Comparison of ENCODE assay signal across 17 cellular contexts in the genomic region with DNA sequence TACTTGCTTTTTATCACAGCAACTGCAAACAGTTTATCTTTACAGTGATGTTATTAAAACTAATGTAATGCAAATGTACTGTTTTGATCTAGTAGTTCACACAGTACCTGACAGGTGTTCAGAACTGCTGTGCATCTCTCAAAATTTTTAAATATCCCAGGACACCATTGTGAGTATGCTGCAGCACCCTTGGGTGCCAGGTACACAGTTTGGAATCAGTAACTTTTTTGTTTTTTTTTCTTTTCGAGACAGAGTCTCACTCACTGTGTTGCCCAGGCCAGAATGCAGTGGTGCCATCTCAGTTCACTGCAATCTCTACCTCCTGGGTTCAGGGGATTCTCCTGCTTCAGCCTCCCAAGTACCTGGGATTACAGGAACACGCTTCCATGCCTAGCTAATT. TPM values are rescaled to one million over a fixed set of nuclear protein-coding genes. Genes with fewer than 3 reads are reported as not detected.
DNase-seq lines count a peak whose midpoint lies in the region; ATAC-seq, FAIRE-seq and TF ChIP-seq lines count a peak whose summit lies in the region.
"Had no signal": no experiment of that assay in that cellular context is flagged by ENCODE, and none has a peak within 500 bp of the region (broad histone marks: within the 10 kb centered on the region; RNA-seq: fewer than 3 reads in every experiment).

No MANE protein-coding gene starts in this region.

- H4K20me1 ChIP-seq in GM23248 (ENCODE audit: insufficient read depth) (no peaks in the 10 kb centered on the region), IMR-90 (ENCODE audit: insufficient read depth, low read length) (no peaks in the 10 kb centered on the region), GM12878 (ENCODE audit: control insufficient read depth, insufficient read depth) (no peaks in the 10 kb centered on the region), osteoblast (ENCODE audit: insufficient read depth, low read length) (no peaks in the 10 kb centered on the region)

- peaks cover 0 to 12% (median 6%) of the 10 kb centered on the region in 5 donors for H3K27me3 Mint-ChIP-seq in naive thymus-derived CD4-positive, alpha-beta T cell

- no peak overlapping the region for H2BK120ac ChIP-seq in IMR-90 (ENCODE audit: low read depth, low read length)

- dilution Hi-C loops in IMR-90 (cut with HindIII; ENCODE audit: low sequenced_read_pairs, unreplicated experiment): no loop called here

- H2AK9ac ChIP-seq in IMR-90 (replicated peaks; ENCODE audit: low read depth, low read length, poor library complexity): no peak overlapping the region

- TF ChIP-seq RAD21 in IMR-90 (IDR thresholded peaks at IDR 0.05; ENCODE audit: low read length) (no peak), GM12878 (IDR thresholded peaks at IDR 0.05; ENCODE audit: insufficient read depth, low read depth, low read length) (no peak)

- no peak overlapping the region for H2AK5ac ChIP-seq in IMR-90 (ENCODE audit: low read depth, low read length)

- no peak overlapping the region for H3K27ac Mint-ChIP-seq in naive thymus-derived CD4-positive, alpha-beta T cell
- H3K27ac Mint-ChIP-seq: CD8-positive, alpha-beta T cell; GM23338 had no signal

- H3K14ac ChIP-seq in IMR-90 (replicated peaks; ENCODE audit: low read depth, low read length): no peak overlapping the region

- BruUV-seq in IMR-90 (replicated peaks; lab: Mats Ljungman, UMichigan) (no TSS peak), GM12878 (replicated peaks; lab: Mats Ljungman, UMichigan) (no TSS peak)

- no peak overlapping the region for H3K56ac ChIP-seq in IMR-90 (ENCODE audit: extremely low read depth, insufficient read depth, low read length)

- H3K9me3 Mint-ChIP-seq in naive thymus-derived CD4-positive, alpha-beta T cell: peaks cover 0 to 5% (median 0%) of the 10 kb centered on the region in 11 donors
- H3K9me3 Mint-ChIP-seq: CD8-positive, alpha-beta T cell had no signal

- H3K9me1 ChIP-seq in IMR-90 (ENCODE audit: insufficient read depth, low read length): no peaks in the 10 kb centered on the region

- H2AFZ ChIP-seq in GM23248 (peak overlapping the region; percentile 52), IMR-90 (replicated peaks; ENCODE audit: low read length, poor library complexity) (no peak overlapping the region), GM12878 (ENCODE audit: control insufficient read depth, low read depth, low read length) (peak overlapping the region; percentile 16; the same call in 1 of the 2 replicates), osteoblast (ENCODE audit: low read length) (peak overlapping the region; percentile 60)
- H2AFZ ChIP-seq: GM23338 had no signal

- H3K4me1 ChIP-seq in GM23248 (ENCODE audit: insufficient read depth): no peaks in the 10 kb centered on the region
- no peaks in the 10 kb centered on the region for H3K4me1 ChIP-seq in IMR-90 (ENCODE audit: control insufficient read depth, insufficient read depth, low read length)
- H3K4me1 ChIP-seq in GM12878 (ENCODE audit: control insufficient read depth, insufficient read depth, low read length): peaks cover 6% of the 10 kb centered on the region; the same call in 1 of the 2 replicates
- H3K4me1 ChIP-seq in osteoblast (ENCODE audit: insufficient read depth, low read length): peaks cover 9% of the 10 kb centered on the region
- peaks cover 8 to 11% of the 10 kb centered on the region in 2 donors for H3K4me1 ChIP-seq in naive thymus-derived CD4-positive, alpha-beta T cell (ENCODE audit: control insufficient read depth in 2 of 2, insufficient read depth in 2 of 2, low read length in 2 of 2)

- no peak overlapping the region for H3K18ac ChIP-seq in IMR-90 (ENCODE audit: low read depth, low read length)

- no peak overlapping the region for H3K4me2 ChIP-seq in GM23248 (ENCODE audit: unreplicated experiment)
- no peak overlapping the region for H3K4me2 ChIP-seq in IMR-90 (ENCODE audit: low read depth, low read length)
- peak overlapping the region; percentile 38; the same call in 1 of the 2 replicates for H3K4me2 ChIP-seq in GM12878 (ENCODE audit: control insufficient read depth, insufficient read depth)
- H3K4me2 ChIP-seq in osteoblast (ENCODE audit: insufficient read depth, low read length): no peak overlapping the region
- H3K4me2 ChIP-seq: GM23338 had no signal

- H3K36me3 ChIP-seq in GM23248 (ENCODE audit: low read depth) (no peaks in the 10 kb centered on the region), IMR-90 (ENCODE audit: control insufficient read depth, insufficient read depth, low read length) (no peaks in the 10 kb centered on the region), GM12878 (ENCODE audit: control insufficient read depth in 2 of 2, insufficient read depth in 2 of 2, low read length in 1 of 2) (no peaks in the 10 kb centered on the region; a peak in 1 of 4 replicates), osteoblast (ENCODE audit: insufficient read depth, low read length) (no peaks in the 10 kb centered on the region)
- no peaks in the 10 kb centered on the region for H3K36me3 ChIP-seq in naive thymus-derived CD4-positive, alpha-beta T cell (ENCODE audit: control insufficient read depth in 2 of 3, insufficient read depth in 3 of 3, low read length in 3 of 3)

- SMC1A ChIA-PET in GM12878 (lab: Charles Lee; ENCODE audit: uncharacterized antibody, unreplicated experiment): interaction anchor here (2.0 kb wide), 1 partner anchor 10 kb away, joined by 6 read pairs; no protein-coding TSS in a partner anchor

- DNase-seq in GM23248: no peak
- DNase-seq in IMR-90: no peak
- no peak for DNase-seq in GM12878 (ENCODE audit: low read depth, low spot score)
- DNase-seq in osteoblast (ENCODE audit: insufficient read length, low spot score, missing footprints): no peak
- DNase-seq in naive thymus-derived CD4-positive, alpha-beta T cell: no peak
- no peak for DNase-seq in NCI-H2107 treated with DMSO at 0.1 percent for 48 hours (lab: John Stamatoyannopoulos, UW; ENCODE audit: unreplicated experiment)
- DNase-seq: CD8-positive, alpha-beta T cell; COR-L47; DMS153; DMS79 treated with DMSO at 0.1 percent for 48 hours; GF-D8; H9 had no signal

- peak overlapping the region; percentile 61; the same call in 1 of the 2 replicates for H3K23ac ChIP-seq in IMR-90 (ENCODE audit: low read depth, low read length)

- peaks cover 69% of the 10 kb centered on the region for H3K79me2 ChIP-seq in GM23248 (ENCODE audit: insufficient read depth)
- H3K79me2 ChIP-seq in GM12878 (ENCODE audit: control insufficient read depth, insufficient read depth, low read length): peaks cover 63% of the 10 kb centered on the region
- H3K79me2 ChIP-seq in osteoblast (ENCODE audit: insufficient read depth, low read length): peaks cover 68% of the 10 kb centered on the region

- RAD21 ChIA-PET in GM12878 (lab: Charles Lee; ENCODE audit: unreplicated experiment): interaction anchor here (0.7 kb wide), 1 partner anchor 1907 kb away, joined by 5 read pairs; no protein-coding TSS in a partner anchor

- in situ Hi-C loops in GM23248 (cut with MboI) (no loop called here), IMR-90 (cut with MboI; ENCODE audit: low sequenced_read_pairs) (no loop called here), GM12878 (cut with MboI) (no loop called here)

- H3K9ac ChIP-seq in GM23248: no peak overlapping the region
- no peak overlapping the region for H3K9ac ChIP-seq in IMR-90 (ENCODE audit: low read depth, low read length)
- H3K9ac ChIP-seq in GM12878 (ENCODE audit: control insufficient read depth, insufficient read depth, low read length): no peak overlapping the region

- H2BK15ac ChIP-seq in IMR-90 (ENCODE audit: low read depth, low read length): no peak overlapping the region

- H3K36me3 Mint-ChIP-seq in naive thymus-derived CD4-positive, alpha-beta T cell: peaks cover 0 to 1% (median 0%) of the 10 kb centered on the region in 5 donors

- POLR2A ChIA-PET in IMR-90 (lab: Charles Lee; ENCODE audit: unreplicated experiment): no interaction called here
- POLR2A ChIA-PET in GM12878 (lab: Charles Lee): interaction anchor here (0.6 to 0.7 kb wide), 2 partner anchors 248 to 295 kb away, joined by 6 to 9 read pairs; no protein-coding TSS in a partner anchor
- POLR2A ChIA-PET in naive thymus-derived CD4-positive, alpha-beta T cell (lab: Charles Lee): no interaction called here

- peaks cover 7 to 31% (median 17%) of the 10 kb centered on the region in 7 donors for H3K4me1 Mint-ChIP-seq in naive thymus-derived CD4-positive, alpha-beta T cell

- no peak overlapping the region for H3K4ac ChIP-seq in IMR-90 (ENCODE audit: low read depth, low read length)

- peaks cover 9% of the 10 kb centered on the region for H3F3A ChIP-seq in GM23248 (ENCODE audit: insufficient read depth)

- peak overlapping the region; percentile 53; the same call in 1 of the 2 replicates for H4K5ac ChIP-seq in IMR-90 (ENCODE audit: low read depth, low read length)

- H3K4me3 ChIP-seq in GM23248: no peak overlapping the region
- no peak overlapping the region for H3K4me3 ChIP-seq in IMR-90 (ENCODE audit: insufficient read depth, low read depth, low read length)
- H3K4me3 ChIP-seq in GM12878: no peak overlapping the region
- H3K4me3 ChIP-seq in osteoblast (ENCODE audit: insufficient read depth, low read length): no peak overlapping the region
- no peak overlapping the region for H3K4me3 ChIP-seq in naive thymus-derived CD4-positive, alpha-beta T cell (ENCODE audit: low read length)
- H3K4me3 ChIP-seq: GM23338 had no signal

- intact Hi-C loops in IMR-90 (cut with micrococcal nuclease) (no loop called here), GM12878 (cut with micrococcal nuclease; ENCODE audit: unreplicated experiment) (loop anchor here (10.0 kb wide), 2 partner anchors 152 to 278 kb away; partner anchors contain the start of genes BAHD1 and RHOV)
- intact Hi-C loops in naive thymus-derived CD4-positive, alpha-beta T cell (cut with micrococcal nuclease): loop anchor here (10.0 kb wide), 2 partner anchors 298 to 812 kb away; partner anchors contain the start of genes FSIP1 (in 1 of the 2) and VPS18 (in 1 of the 2)

- TF ChIP-seq CTCF in IMR-90 (conservative IDR thresholded peaks at IDR 0.05; ENCODE audit: low read depth, low read length) (no peak), GM12878 (IDR thresholded peaks at IDR 0.05 in 2 of 3, conservative IDR thresholded peaks at IDR 0.05 in 1 of 3; ENCODE audit: control insufficient read depth in 2 of 3, extremely low read depth in 1 of 3, insufficient read depth in 1 of 3, low read depth in 3 of 3, low read length in 3 of 3) (no peak), osteoblast (IDR thresholded peaks at IDR 0.05; ENCODE audit: extremely low read depth, low read depth, low read length) (no peak)

- no peaks in the 10 kb centered on the region for H3K9me2 ChIP-seq in GM23248 (ENCODE audit: insufficient read depth)

- no peak overlapping the region for H2BK5ac ChIP-seq in IMR-90 (ENCODE audit: low read depth, low read length, poor library complexity, severe bottlenecking)

- FAIRE-seq in GM12878 (lab: Jason Lieb, UNC): no peak
- FAIRE-seq: D721Med, HepG2 had no signal

- peaks cover 15 to 42% of the 10 kb centered on the region in 2 experiments for H3K79me1 ChIP-seq in IMR-90 (ENCODE audit: low read depth in 1 of 2, low read length in 2 of 2)

- H3K4me3 Mint-ChIP-seq in naive thymus-derived CD4-positive, alpha-beta T cell: no peak overlapping the region
- H3K4me3 Mint-ChIP-seq: CD14-positive monocyte; CD8-positive, alpha-beta T cell; GM23338; H9 had no signal

- peak overlapping the region in 1 of 2 experiments; percentile 35; a peak in 1 of 4 replicates for H4K8ac ChIP-seq in IMR-90 (ENCODE audit: low read depth in 2 of 2, low read length in 2 of 2)

- H3K9me3 ChIP-seq in GM23248 (ENCODE audit: low read depth) (no peaks in the 10 kb centered on the region), IMR-90 (ENCODE audit: control insufficient read depth, insufficient read depth, low read length) (no peaks in the 10 kb centered on the region), GM12878 (replicated peaks; ENCODE audit: control insufficient read depth, insufficient read depth, low read length) (no peaks in the 10 kb centered on the region; the same call in 2 of the 3 replicates), osteoblast (ENCODE audit: low read depth, low read length) (no peaks in the 10 kb centered on the region)
- no peaks in the 10 kb centered on the region for H3K9me3 ChIP-seq in naive thymus-derived CD4-positive, alpha-beta T cell (ENCODE audit: control insufficient read depth in 2 of 3, low read length in 3 of 3)

- H3K27ac ChIP-seq in GM23248 (no peak overlapping the region), IMR-90 (ENCODE audit: insufficient read depth, low read length) (no peak overlapping the region), GM12878 (ENCODE audit: control insufficient read depth, insufficient read depth) (no peak overlapping the region), osteoblast (ENCODE audit: low read depth, low read length) (no peak overlapping the region)
- no peak overlapping the region for H3K27ac ChIP-seq in naive thymus-derived CD4-positive, alpha-beta T cell (ENCODE audit: low read depth, low read length)

- ATAC-seq in IMR-90 (ENCODE audit: low read depth) (no peak), GM12878 (no peak), GM18858 (IDR thresholded peaks at IDR 0.05; ENCODE audit: unreplicated experiment) (no peak)
- no peak for ATAC-seq in naive thymus-derived CD4-positive, alpha-beta T cell
- ATAC-seq: CD8-positive, alpha-beta T cell; GM23338; HepG2 had no signal

- H3K27me3 ChIP-seq in GM23248 (replicated peaks; ENCODE audit: insufficient read depth) (no peaks in the 10 kb centered on the region), IMR-90 (ENCODE audit: control insufficient read depth, insufficient read depth, low read length) (no peaks in the 10 kb centered on the region), GM12878 (replicated peaks in 1 of 2; ENCODE audit: control insufficient read depth in 2 of 2, insufficient read depth in 2 of 2, low read length in 1 of 2) (no peaks in the 10 kb centered on the region), osteoblast (ENCODE audit: insufficient read depth, low read length) (no peaks in the 10 kb centered on the region)
- no peaks in the 10 kb centered on the region for H3K27me3 ChIP-seq in naive thymus-derived CD4-positive, alpha-beta T cell (ENCODE audit: control insufficient read depth in 2 of 2, insufficient read depth in 2 of 2, low read length in 2 of 2)

- H4K91ac ChIP-seq in IMR-90 (ENCODE audit: insufficient read depth, low read depth, low read length): no peak overlapping the region

- CTCF ChIA-PET in IMR-90 (lab: Yijun Ruan, JAX) (interaction anchor here (0.7 kb wide), 1 partner anchor 33 kb away, joined by 3 read pairs; no protein-coding TSS in a partner anchor), GM12878 (lab: Yijun Ruan, JAX) (interaction anchor here (1.5 kb wide), 1 partner anchor 30 kb away, joined by 4 read pairs; no protein-coding TSS in a partner anchor)
- CTCF ChIA-PET in naive thymus-derived CD4-positive, alpha-beta T cell (lab: Charles Lee): no interaction called here

- no peak overlapping the region for H2BK20ac ChIP-seq in IMR-90 (ENCODE audit: low read depth, low read length)

- TF ChIP-seq EP300 in GM12878 (IDR thresholded peaks at IDR 0.05; ENCODE audit: borderline replicate concordance in 1 of 2, control insufficient read depth in 1 of 2, low read depth in 2 of 2, low read length in 2 of 2): no peak

- WGBS in GM23248 (ENCODE audit: low coverage in 1 of 2, low lambda C conversion rate in 2 of 2, missing lambda C conversion rate in 2 of 2), 2 experiments: 81 to 90% methylated on average over 2 of the region's 2 CpGs
- no CpG with 5 or more reads among the region's 2 CpGs for whole genome bisulfite sequencing in IMR-90 (ENCODE audit: extremely low coverage in 2 of 2, insufficient read length in 1 of 2), 2 experiments
- 100% methylated on average over 2 of the region's 2 CpGs for WGBS in GM12878 (ENCODE audit: insufficient coverage, insufficient replicate concordance, low lambda C conversion rate, missing lambda C conversion rate)

- TF ChIP-seq POLR2A in IMR-90 (IDR thresholded peaks at IDR 0.05; ENCODE audit: low read depth, low read length): no peak
- TF ChIP-seq POLR2A in GM12878 (IDR thresholded peaks at IDR 0.05; ENCODE audit: low read depth, low read length): no peak

RNA-seq across cellular contexts. Expression of gene KNL1, which starts 3.0 kb away (rescaled TPM):
- total RNA-seq in GM23248 (2014; rRNA removed; shearing (Covaris generic)): 14.5 and 19.1 TPM in 2 replicates
- polyA plus RNA-seq in GM23248 (2016; fragmentation: Nextera tagmentation; extraction: Ambion mirVana) (5.7 and 6.4 TPM in 2 replicates), IMR-90 (2012; rRNA removed) (2.2 and 3.1 TPM in 2 replicates), GM12878 (2011; rRNA removed) (44.1 and 73.9 TPM in 2 replicates), GM12878 (2014; fragmentation: Illumina TruSeq; extraction: Trizol) (42.7 and 44.0 TPM in 2 replicates), GM12878 (2014; fragmentation: Nextera tagmentation; extraction: Ambion mirVana) (10 to 100 TPM; 10.9 to 15.8 TPM), GM12878 (2014; rRNA removed) (11.2 and 12.1 TPM in 2 replicates), GM12878 (2016; fragmentation: Nextera tagmentation; extraction: Ambion mirVana) (10 to 100 TPM; 26.3 to 30.5 TPM)
- total RNA-seq in IMR-90 (2012; rRNA removed) (25.1 and 32.5 TPM in 2 replicates), GM12878 (2014; rRNA removed) (31.3 and 41.5 TPM in 2 replicates), GM12878 (2014; rRNA removed; fragmentation: Illumina TruSeq; extraction: Trizol) (55.5 and 58.1 TPM in 2 replicates), GM12878 (2021) (25.7 and 29.3 TPM in 2 replicates), osteoblast (3.5 and 3.6 TPM in 2 replicates)
- polyA plus RNA-seq in IMR-90 (2012; cell fraction: cytosol; rRNA removed): 0.26 and 0.31 TPM in 2 replicates
- polyA plus RNA-seq in IMR-90 (2012; cell fraction: nucleus; rRNA removed; ENCODE audit: low replicate concordance): 0.39 and 3.3 TPM in 2 replicates
- 58.7 and 140 TPM in 2 replicates for total RNA-seq in GM12878 (2013; cell fraction: nucleolus; rRNA removed)
- polyA plus RNA-seq in GM12878 (2011; ENCODE audit: low read depth): 3.3 TPM
- polyA plus RNA-seq in GM12878 (2011; cell fraction: cytosol; rRNA removed): 12.2 and 13.2 TPM in 2 replicates
- polyA plus RNA-seq in GM12878 (2011; cell fraction: nucleus; rRNA removed): 29.8 and 35.3 TPM in 2 replicates
- 7.5 and 7.8 TPM in 2 replicates for polyA plus RNA-seq in GM12878 (2012)
- polyA minus RNA-seq in GM12878 (2011; rRNA and poly(A)+ RNA removed): 43.3 and 73.0 TPM in 2 replicates
- 21.1 and 26.9 TPM in 2 replicates for polyA minus RNA-seq in GM12878 (2011; cell fraction: cytosol; rRNA and poly(A)+ RNA removed)
- polyA minus RNA-seq in GM12878 (2011; cell fraction: nucleus; rRNA and poly(A)+ RNA removed): 29.4 and 43.6 TPM in 2 replicates
- 10 to 100 TPM in 1 of 5 experiments, 1 to 10 TPM in 2, under 1 TPM in 2; 0.16 to 41.5 (median 1.7) TPM for total RNA-seq in naive thymus-derived CD4-positive, alpha-beta T cell
- under 1 TPM; 0.08 to 0.99 TPM for polyA plus RNA-seq in naive thymus-derived CD4-positive, alpha-beta T cell

RNA-seq across cellular contexts. Expression of gene RPUSD2, which starts 27.9 kb away (rescaled TPM):
- total RNA-seq in GM23248 (2014; rRNA removed; shearing (Covaris generic)): 10.5 and 12.8 TPM in 2 replicates
- polyA plus RNA-seq in GM23248 (2016; fragmentation: Nextera tagmentation; extraction: Ambion mirVana) (8.5 and 9.6 TPM in 2 replicates), IMR-90 (2012; rRNA removed) (7.2 and 7.4 TPM in 2 replicates), GM12878 (2011; rRNA removed) (7.4 and 16.2 TPM in 2 replicates), GM12878 (2014; fragmentation: Illumina TruSeq; extraction: Trizol) (8.5 and 12.7 TPM in 2 replicates), GM12878 (2014; fragmentation: Nextera tagmentation; extraction: Ambion mirVana) (1 to 10 TPM; 4.0 to 8.7 TPM), GM12878 (2014; rRNA removed) (20.9 and 26.5 TPM in 2 replicates), GM12878 (2016; fragmentation: Nextera tagmentation; extraction: Ambion mirVana) (10 to 100 TPM; 29.5 to 33.3 TPM)
- total RNA-seq in IMR-90 (2012; rRNA removed) (11.9 and 13.4 TPM in 2 replicates), GM12878 (2014; rRNA removed) (25.5 and 26.0 TPM in 2 replicates), GM12878 (2014; rRNA removed; fragmentation: Illumina TruSeq; extraction: Trizol) (13.1 and 14.4 TPM in 2 replicates), GM12878 (2021) (22.7 and 26.1 TPM in 2 replicates), osteoblast (9.0 and 11.5 TPM in 2 replicates)
- polyA plus RNA-seq in IMR-90 (2012; cell fraction: cytosol; rRNA removed): 8.1 and 8.6 TPM in 2 replicates
- 3.1 and 4.9 TPM in 2 replicates for polyA plus RNA-seq in IMR-90 (2012; cell fraction: nucleus; rRNA removed; ENCODE audit: low replicate concordance)
- total RNA-seq in GM12878 (2013; cell fraction: nucleolus; rRNA removed): 11.6 and 15.9 TPM in 2 replicates
- polyA plus RNA-seq in GM12878 (2011; ENCODE audit: low read depth): 6.1 TPM
- polyA plus RNA-seq in GM12878 (2011; cell fraction: cytosol; rRNA removed): 14.9 and 20.1 TPM in 2 replicates
- polyA plus RNA-seq in GM12878 (2011; cell fraction: nucleus; rRNA removed): 9.4 and 13.7 TPM in 2 replicates
- 10.8 and 11.7 TPM in 2 replicates for polyA plus RNA-seq in GM12878 (2012)
- polyA minus RNA-seq in GM12878 (2011; rRNA and poly(A)+ RNA removed): 21.3 and 25.2 TPM in 2 replicates
- 7.4 and 7.5 TPM in 2 replicates for polyA minus RNA-seq in GM12878 (2011; cell fraction: cytosol; rRNA and poly(A)+ RNA removed)
- polyA minus RNA-seq in GM12878 (2011; cell fraction: nucleus; rRNA and poly(A)+ RNA removed): 5.7 and 17.0 TPM in 2 replicates
- total RNA-seq in naive thymus-derived CD4-positive, alpha-beta T cell: 10 to 100 TPM; 10.6 to 19.0 (median 15.5) TPM
- 10 to 100 TPM; 19.3 to 25.9 TPM for polyA plus RNA-seq in naive thymus-derived CD4-positive, alpha-beta T cell

RNA-seq across cellular contexts. Expression of gene CCDC32, which starts 32.2 kb away (rescaled TPM):
- total RNA-seq in GM23248 (2014; rRNA removed; shearing (Covaris generic)): 25.7 and 44.7 TPM in 2 replicates
- polyA plus RNA-seq in GM23248 (2016; fragmentation: Nextera tagmentation; extraction: Ambion mirVana) (26.2 and 29.5 TPM in 2 replicates), IMR-90 (2012; rRNA removed) (10.8 and 14.8 TPM in 2 replicates), GM12878 (2011; rRNA removed) (66.2 and 72.9 TPM in 2 replicates), GM12878 (2014; fragmentation: Illumina TruSeq; extraction: Trizol) (34.3 and 48.3 TPM in 2 replicates), GM12878 (2014; fragmentation: Nextera tagmentation; extraction: Ambion mirVana) (10 to 100 TPM; 67.0 to 74.3 TPM), GM12878 (2014; rRNA removed) (31.0 and 33.2 TPM in 2 replicates), GM12878 (2016; fragmentation: Nextera tagmentation; extraction: Ambion mirVana) (10 to 100 TPM; 57.1 to 61.0 TPM)
- total RNA-seq in IMR-90 (2012; rRNA removed) (13.3 and 15.1 TPM in 2 replicates), GM12878 (2014; rRNA removed) (30.2 and 47.0 TPM in 2 replicates), GM12878 (2014; rRNA removed; fragmentation: Illumina TruSeq; extraction: Trizol) (34.0 and 34.3 TPM in 2 replicates), GM12878 (2021) (36.0 and 38.6 TPM in 2 replicates), osteoblast (16.3 and 18.6 TPM in 2 replicates)
- polyA plus RNA-seq in IMR-90 (2012; cell fraction: cytosol; rRNA removed): 2.9 and 5.8 TPM in 2 replicates
- 5.2 and 5.3 TPM in 2 replicates for polyA plus RNA-seq in IMR-90 (2012; cell fraction: nucleus; rRNA removed; ENCODE audit: low replicate concordance)
- total RNA-seq in GM12878 (2013; cell fraction: nucleolus; rRNA removed): 50.4 and 56.8 TPM in 2 replicates
- 33.6 TPM for polyA plus RNA-seq in GM12878 (2011; ENCODE audit: low read depth)
- polyA plus RNA-seq in GM12878 (2011; cell fraction: cytosol; rRNA removed): 72.1 and 86.0 TPM in 2 replicates
- polyA plus RNA-seq in GM12878 (2011; cell fraction: nucleus; rRNA removed): 25.4 and 45.2 TPM in 2 replicates
- 41.2 and 41.4 TPM in 2 replicates for polyA plus RNA-seq in GM12878 (2012)
- 52.4 and 74.0 TPM in 2 replicates for polyA minus RNA-seq in GM12878 (2011; rRNA and poly(A)+ RNA removed)
- polyA minus RNA-seq in GM12878 (2011; cell fraction: cytosol; rRNA and poly(A)+ RNA removed): 4.5 and 9.5 TPM in 2 replicates
- 13.8 and 24.0 TPM in 2 replicates for polyA minus RNA-seq in GM12878 (2011; cell fraction: nucleus; rRNA and poly(A)+ RNA removed)
- total RNA-seq in naive thymus-derived CD4-positive, alpha-beta T cell: 10 to 100 TPM; 22.4 to 37.3 (median 33.3) TPM
- polyA plus RNA-seq in naive thymus-derived CD4-positive, alpha-beta T cell: 10 to 100 TPM; 37.5 to 44.8 TPM
